Comparison of ENCODE assay signal across 13 cellular contexts in genomic region chr5:110663525-110663924, GRCh38.
DNase-seq lines count a peak whose midpoint lies in the region; ATAC-seq, FAIRE-seq and TF ChIP-seq lines count a peak whose summit lies in the region.
"Had no signal": no experiment of that assay in that cellular context is flagged by ENCODE, and none has a peak within 500 bp of the region (broad histone marks: within the 10 kb centered on the region; RNA-seq: fewer than 3 reads in every experiment).

No MANE protein-coding gene starts in this region.

- no peaks in the 10 kb centered on the region for H3K9me3 Mint-ChIP-seq in nephron progenitor cell
- H3K9me3 Mint-ChIP-seq in activated naive CD4-positive, alpha-beta T cell treated with anti-CD3 and anti-CD28 coated beads, Interleukin-2, amount 50 U/mL, for 72 hours = no peaks in the 10 kb centered on the region
- H3K9me3 Mint-ChIP-seq: endodermal cell had no signal

- TF ChIP-seq CTCF in nephron progenitor cell (IDR thresholded peaks at IDR 0.05) (no peak), RWPE1 (conservative IDR thresholded peaks at IDR 0.05; ENCODE audit: low read depth) (no peak)

- H3K36me3 Mint-ChIP-seq in nephron progenitor cell (ENCODE audit: low read depth) = no peaks in the 10 kb centered on the region
- no peaks in the 10 kb centered on the region for H3K36me3 Mint-ChIP-seq in activated naive CD4-positive, alpha-beta T cell treated with anti-CD3 and anti-CD28 coated beads, Interleukin-2, amount 50 U/mL, for 72 hours

- POLR2A ChIA-PET in RWPE1 (lab: Yijun Ruan, JAX; ENCODE audit: low non-redundant PET) = no interaction called here

- DNase-seq in GM19239 (ENCODE audit: insufficient read length, low spot score) = peak; percentile 0
- no peak for DNase-seq in nephron progenitor cell
- DNase-seq in substantia nigra (lab: John Stamatoyannopoulos, UW) = no peak
- no peak for DNase-seq in RWPE1 (ENCODE audit: low spot score)
- DNase-seq in activated naive CD4-positive, alpha-beta T cell treated with anti-CD3 and anti-CD28 coated beads, Interleukin-2, amount 50 U/mL, for 72 hours (ENCODE audit: low spot score in 2 of 2) = no peak
- DNase-seq: endodermal cell; heart left ventricle; NCI-H146; posterior cingulate gyrus; stimulated activated CD4-positive, alpha-beta T cell treated with anti-CD3 and anti-CD28 coated beads, Interleukin-4, amount 100 ng/mL, for 1 hour had no signal

- peak overlapping the region; percentile 35 for H3K27ac Mint-ChIP-seq in nephron progenitor cell
- no peak overlapping the region for H3K27ac Mint-ChIP-seq in activated naive CD4-positive, alpha-beta T cell treated with anti-CD3 and anti-CD28 coated beads, Interleukin-2, amount 50 U/mL, for 72 hours
- H3K27ac Mint-ChIP-seq: endodermal cell had no signal

- no peak overlapping the region for H3K4me3 Mint-ChIP-seq in nephron progenitor cell
- H3K4me3 Mint-ChIP-seq: endodermal cell had no signal

- no peak for FAIRE-seq in GM19239 (lab: Jason Lieb, UNC)
- FAIRE-seq: astrocyte had no signal

- peaks cover 3% of the 10 kb centered on the region for H3K27me3 Mint-ChIP-seq in nephron progenitor cell (ENCODE audit: low read depth, poor library complexity)

- H3K27ac ChIP-seq in substantia nigra (ENCODE audit: low read depth, low read length, poor library complexity, severe bottlenecking) = no peak overlapping the region
- H3K27ac ChIP-seq in RWPE1 = no peak overlapping the region
- H3K27ac ChIP-seq: heart left ventricle had no signal

- peak; percentile 72 for ATAC-seq in HG02678 (IDR thresholded peaks at IDR 0.05; ENCODE audit: unreplicated experiment)
- peak; percentile 77 for ATAC-seq in HG03460 (IDR thresholded peaks at IDR 0.05; ENCODE audit: unreplicated experiment)
- ATAC-seq in activated naive CD4-positive, alpha-beta T cell treated with anti-CD3 and anti-CD28 coated beads, Interleukin-2, amount 50 U/mL, for 72 hours = no peak
- ATAC-seq: heart left ventricle had no signal

- CTCF ChIA-PET in RWPE1 (lab: Yijun Ruan, JAX) = no interaction called here

- H3K4me1 Mint-ChIP-seq in nephron progenitor cell = no peaks in the 10 kb centered on the region

Comparison
In these comparisons a context has a peak if more than half of its experiments do, and no peak if none do; other contexts are left out.
1. ATAC-seq: peak in HG02678 (single experiment) and HG03460 (single experiment); none in activated naive CD4-positive, alpha-beta T cell treated with anti-CD3 and anti-CD28 coated beads, Interleukin-2, amount 50 U/mL, for 72 hours (0 of 2).